ENCODE assay signal across 1 cellular context in the genomic region with DNA sequence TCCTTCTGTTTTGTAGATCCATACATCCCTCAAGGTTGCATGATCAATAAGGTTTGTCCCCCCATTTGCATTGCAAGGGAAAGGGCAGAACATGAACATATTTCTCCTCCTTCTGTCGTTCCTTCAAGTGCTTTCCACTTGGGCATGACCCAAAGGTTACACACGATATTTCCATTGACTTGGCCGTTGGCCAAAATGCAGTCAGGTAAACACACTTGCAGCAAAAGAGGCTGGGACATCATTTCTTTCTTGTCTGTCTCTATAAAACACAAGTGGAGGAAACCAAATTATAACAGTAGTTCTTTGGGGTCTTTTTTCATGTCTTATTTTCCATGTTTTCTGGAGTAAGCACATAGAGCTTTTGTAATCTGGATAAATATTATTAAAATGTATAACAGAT.
A peak's percentile ranks its signal among the peaks of the same experiment; 100 is the strongest.
TF ChIP-seq lines count a peak whose summit lies in the region.

No MANE protein-coding gene starts in this region.

TF ChIP-seq in HEK293, 187 proteins besides CTCF, POLR2A, EP300 and RAD21 (continued from another document):
- TF ChIP-seq, protein P1, sequence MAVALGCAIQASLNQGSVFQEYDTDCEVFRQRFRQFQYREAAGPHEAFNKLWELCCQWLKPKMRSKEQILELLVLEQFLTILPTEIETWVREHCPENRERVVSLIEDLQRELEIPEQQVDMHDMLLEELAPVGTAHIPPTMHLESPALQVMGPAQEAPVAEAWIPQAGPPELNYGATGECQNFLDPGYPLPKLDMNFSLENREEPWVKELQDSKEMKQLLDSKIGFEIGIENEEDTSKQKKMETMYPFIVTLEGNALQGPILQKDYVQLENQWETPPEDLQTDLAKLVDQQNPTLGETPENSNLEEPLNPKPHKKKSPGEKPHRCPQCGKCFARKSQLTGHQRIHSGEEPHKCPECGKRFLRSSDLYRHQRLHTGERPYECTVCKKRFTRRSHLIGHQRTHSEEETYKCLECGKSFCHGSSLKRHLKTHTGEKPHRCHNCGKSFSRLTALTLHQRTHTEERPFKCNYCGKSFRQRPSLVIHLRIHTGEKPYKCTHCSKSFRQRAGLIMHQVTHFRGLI (tag by site-specific recombination; IDR thresholded peaks at IDR 0.05), result peak; percentile 58; the same call in 1 of the 2 replicates
- TF ChIP-seq, protein P2, sequence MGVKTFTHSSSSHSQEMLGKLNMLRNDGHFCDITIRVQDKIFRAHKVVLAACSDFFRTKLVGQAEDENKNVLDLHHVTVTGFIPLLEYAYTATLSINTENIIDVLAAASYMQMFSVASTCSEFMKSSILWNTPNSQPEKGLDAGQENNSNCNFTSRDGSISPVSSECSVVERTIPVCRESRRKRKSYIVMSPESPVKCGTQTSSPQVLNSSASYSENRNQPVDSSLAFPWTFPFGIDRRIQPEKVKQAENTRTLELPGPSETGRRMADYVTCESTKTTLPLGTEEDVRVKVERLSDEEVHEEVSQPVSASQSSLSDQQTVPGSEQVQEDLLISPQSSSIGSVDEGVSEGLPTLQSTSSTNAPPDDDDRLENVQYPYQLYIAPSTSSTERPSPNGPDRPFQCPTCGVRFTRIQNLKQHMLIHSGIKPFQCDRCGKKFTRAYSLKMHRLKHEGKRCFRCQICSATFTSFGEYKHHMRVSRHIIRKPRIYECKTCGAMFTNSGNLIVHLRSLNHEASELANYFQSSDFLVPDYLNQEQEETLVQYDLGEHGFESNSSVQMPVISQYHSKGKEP (tag by site-specific recombination; IDR thresholded peaks at IDR 0.05), result 0 out of 2 replicates have a peak, but pooled peaks have one; percentile 7
